ENCODE assay signal across 1 cellular context in genomic region chr2:129297430-129297829, GRCh38.
TF ChIP-seq lines count a peak whose summit lies in the region.

No MANE protein-coding gene starts in this region.

TF ChIP-seq in SK-N-SH treated with all-trans-retinoic acid at 6 μM for 48 hours, 23 proteins besides CTCF, POLR2A, EP300 and RAD21 (continued from another document):
- TF ChIP-seq, protein P1, sequence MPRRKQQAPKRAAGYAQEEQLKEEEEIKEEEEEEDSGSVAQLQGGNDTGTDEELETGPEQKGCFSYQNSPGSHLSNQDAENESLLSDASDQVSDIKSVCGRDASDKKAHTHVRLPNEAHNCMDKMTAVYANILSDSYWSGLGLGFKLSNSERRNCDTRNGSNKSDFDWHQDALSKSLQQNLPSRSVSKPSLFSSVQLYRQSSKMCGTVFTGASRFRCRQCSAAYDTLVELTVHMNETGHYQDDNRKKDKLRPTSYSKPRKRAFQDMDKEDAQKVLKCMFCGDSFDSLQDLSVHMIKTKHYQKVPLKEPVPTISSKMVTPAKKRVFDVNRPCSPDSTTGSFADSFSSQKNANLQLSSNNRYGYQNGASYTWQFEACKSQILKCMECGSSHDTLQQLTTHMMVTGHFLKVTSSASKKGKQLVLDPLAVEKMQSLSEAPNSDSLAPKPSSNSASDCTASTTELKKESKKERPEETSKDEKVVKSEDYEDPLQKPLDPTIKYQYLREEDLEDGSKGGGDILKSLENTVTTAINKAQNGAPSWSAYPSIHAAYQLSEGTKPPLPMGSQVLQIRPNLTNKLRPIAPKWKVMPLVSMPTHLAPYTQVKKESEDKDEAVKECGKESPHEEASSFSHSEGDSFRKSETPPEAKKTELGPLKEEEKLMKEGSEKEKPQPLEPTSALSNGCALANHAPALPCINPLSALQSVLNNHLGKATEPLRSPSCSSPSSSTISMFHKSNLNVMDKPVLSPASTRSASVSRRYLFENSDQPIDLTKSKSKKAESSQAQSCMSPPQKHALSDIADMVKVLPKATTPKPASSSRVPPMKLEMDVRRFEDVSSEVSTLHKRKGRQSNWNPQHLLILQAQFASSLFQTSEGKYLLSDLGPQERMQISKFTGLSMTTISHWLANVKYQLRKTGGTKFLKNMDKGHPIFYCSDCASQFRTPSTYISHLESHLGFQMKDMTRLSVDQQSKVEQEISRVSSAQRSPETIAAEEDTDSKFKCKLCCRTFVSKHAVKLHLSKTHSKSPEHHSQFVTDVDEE (CRISPR knock-in tag; IDR thresholded peaks at IDR 0.05) = no peak
- TF ChIP-seq ZNF70 (CRISPR knock-in tag; IDR thresholded peaks at IDR 0.05) (no peak), RARB (CRISPR knock-in tag; IDR thresholded peaks at IDR 0.05) (no peak), ESRRG (CRISPR knock-in tag; IDR thresholded peaks at IDR 0.05) (no peak), ZNF565 (CRISPR knock-in tag; conservative IDR thresholded peaks at IDR 0.05; ENCODE audit: low read depth) (no peak), ZNF8 (CRISPR knock-in tag; IDR thresholded peaks at IDR 0.05) (no peak)
